Comparison of ENCODE assay signal across 14 cellular contexts in the genomic region with DNA sequence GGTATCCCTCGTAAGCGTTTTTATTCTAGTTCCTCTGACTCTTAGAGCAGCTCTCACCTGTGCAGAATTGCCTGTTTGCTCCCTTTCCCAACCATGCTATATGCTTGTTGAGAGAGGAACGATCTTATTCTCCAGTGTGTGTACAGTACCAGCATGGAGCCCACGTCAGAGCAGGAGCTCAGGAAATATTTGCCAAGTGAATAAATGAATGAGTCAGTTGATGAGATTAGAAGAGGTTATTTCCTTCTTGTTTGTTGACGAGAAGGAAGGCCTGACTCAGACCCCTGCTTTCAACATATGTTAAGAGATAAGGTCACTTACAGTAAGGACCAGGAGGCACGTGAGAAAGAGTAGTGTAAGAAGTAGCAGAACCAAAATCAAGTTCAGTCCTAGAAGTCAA.
A peak's percentile ranks its signal among the peaks of the same experiment; 100 is the strongest.
DNase-seq lines count a peak whose midpoint lies in the region; TF ChIP-seq lines count a peak whose summit lies in the region.
"Had no signal": no experiment of that assay in that cellular context is flagged by ENCODE, and none has a peak within 500 bp of the region (broad histone marks: within the 10 kb centered on the region; RNA-seq: fewer than 3 reads in every experiment).

No MANE protein-coding gene starts in this region.

- in situ Hi-C loops in astrocyte of the spinal cord (cut with HindIII; ENCODE audit: low sequenced_read_pairs) (no loop called here), GM13976 (cut with MboI; ENCODE audit: low sequenced_read_pairs, unreplicated experiment) (no loop called here)

- H3K9me3 ChIP-seq in MG63, result no peaks in the 10 kb centered on the region
- H3K9me3 ChIP-seq: prostate gland, SJCRH30 had no signal

- no peaks in the 10 kb centered on the region for H3K27me3 ChIP-seq in MG63
- no peaks in the 10 kb centered on the region for H3K27me3 ChIP-seq in H7 (ENCODE audit: control insufficient read depth, insufficient read depth, low read length)

- TF ChIP-seq CTCF in astrocyte of the spinal cord (IDR thresholded peaks at IDR 0.05; ENCODE audit: low read depth, low read length) (no peak), GM13976 (IDR thresholded peaks at IDR 0.05; ENCODE audit: borderline replicate concordance, control extremely low read depth, extremely low read depth, insufficient read depth, missing control alignments) (no peak)

- no peak overlapping the region for H3K4me3 ChIP-seq in MG63
- no peak overlapping the region for H3K4me3 ChIP-seq in astrocyte of the spinal cord (ENCODE audit: low read depth, low read length)
- H3K4me3 ChIP-seq in H7 (ENCODE audit: insufficient read depth, low read depth, low read length), result no peak overlapping the region
- H3K4me3 ChIP-seq: prostate gland, SJCRH30 had no signal

- H3K36me3 ChIP-seq in MG63 (no peaks in the 10 kb centered on the region; the same call in 1 of the 2 replicates), H7 (replicated peaks; ENCODE audit: control insufficient read depth, insufficient read depth, low read length) (no peaks in the 10 kb centered on the region)
- H3K36me3 ChIP-seq: prostate gland, SJCRH30 had no signal

- DNase-seq in AG20443 (ENCODE audit: low spot score), result peak; percentile 74
- DNase-seq in MG63, result peak; percentile 51
- DNase-seq in astrocyte of the spinal cord (ENCODE audit: low read depth, low spot score), result peak; percentile 82
- peak; percentile 32 to 87 for DNase-seq in lung microvascular endothelial cell (ENCODE audit: low read depth in 2 of 2)
- no peak for DNase-seq in RPMI8226
- DNase-seq in NK-92 (lab: John Stamatoyannopoulos, UW; ENCODE audit: unreplicated experiment), result no peak
- no peak for DNase-seq in GM13976 (ENCODE audit: low spot score)
- no peak for DNase-seq in H7
- DNase-seq: activated CD4-positive, alpha-beta memory T cell treated with anti-CD3 and anti-CD28 coated beads for 36 hours; activated naive CD8-positive, alpha-beta T cell treated with anti-CD3 and anti-CD28 coated beads, Interleukin-2, amount 50 U/mL, for 24 hours; left colon; NCI-H1417; SJCRH30 had no signal

Comparison
In these comparisons a context has a peak if more than half of its experiments do, and no peak if none do; other contexts are left out.
1. DNase-seq: peak in AG20443 (single experiment), MG63 (single experiment), astrocyte of the spinal cord (single experiment) and lung microvascular endothelial cell (2 of 2); none in RPMI8226 (single experiment), NK-92 (single experiment), GM13976 (single experiment) and H7 (single experiment).